Comparison of ENCODE assay signal across 1 cellular context in the genomic region with DNA sequence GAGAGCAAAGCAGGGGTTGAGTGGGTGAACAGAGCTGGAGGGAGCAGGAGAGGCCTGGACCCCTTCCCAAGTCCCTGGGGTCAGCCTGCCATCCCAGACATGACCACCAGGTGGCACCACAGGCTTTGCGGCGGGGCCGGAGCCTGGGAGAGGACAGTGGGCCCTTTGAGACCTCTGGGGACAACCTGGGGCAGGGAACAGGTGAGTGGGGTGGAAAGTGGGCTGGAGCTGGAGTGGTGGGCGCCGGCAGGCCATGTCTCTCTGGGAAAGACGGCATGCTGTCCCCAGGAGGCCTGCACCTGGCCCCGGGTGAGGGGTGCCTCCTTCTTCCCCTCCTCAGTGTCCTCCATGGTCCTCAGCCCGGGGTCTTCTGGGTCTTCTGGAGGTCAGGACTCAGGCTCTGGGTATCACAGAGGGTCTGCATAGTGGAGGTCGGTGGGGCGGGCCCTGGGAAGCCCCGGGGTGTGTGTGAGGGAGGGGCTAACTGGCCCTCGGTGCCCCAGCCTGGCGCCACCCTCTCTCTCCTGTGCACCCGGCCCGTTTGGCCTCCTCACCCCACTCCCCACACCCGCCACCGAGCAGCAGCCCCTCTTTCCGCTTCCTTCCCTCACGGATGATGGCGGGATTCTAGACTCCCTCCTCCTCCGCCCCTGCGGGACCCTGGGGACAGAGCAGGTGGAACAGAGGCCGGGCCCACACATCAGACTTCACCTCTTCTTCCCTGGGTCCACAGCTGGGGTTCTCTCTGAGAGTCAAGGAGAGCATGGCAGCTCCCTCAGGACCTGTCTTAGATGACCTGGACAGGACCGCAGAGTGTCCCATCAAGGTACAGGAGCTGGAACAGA.
TF ChIP-seq lines count a peak whose summit lies in the region.

No MANE protein-coding gene starts in this region.

TF ChIP-seq in GM23338, 12 proteins besides CTCF, POLR2A, EP300 and RAD21 (continued from another document):
- no peak for TF ChIP-seq ZNF462 (CRISPR knock-in tag; IDR thresholded peaks at IDR 0.05)
